Comparison of ENCODE assay signal across 23 cellular contexts in genomic region chr21:14688412-14688811, GRCh38.
DNase-seq lines count a peak whose midpoint lies in the region; ATAC-seq and TF ChIP-seq lines count a peak whose summit lies in the region.
"Had no signal": no experiment of that assay in that cellular context is flagged by ENCODE, and none has a peak within 500 bp of the region (broad histone marks: within the 10 kb centered on the region; RNA-seq: fewer than 3 reads in every experiment).

No MANE protein-coding gene starts in this region.

- H3K27ac ChIP-seq in aorta (ENCODE audit: low read depth in 1 of 2, low read length in 2 of 2) = no peak overlapping the region
- H3K27ac ChIP-seq: epithelial cell of prostate, transverse colon had no signal

- ATAC-seq in GM19463 (IDR thresholded peaks at IDR 0.05; ENCODE audit: unreplicated experiment) = peak; percentile 26
- peak; percentile 25 for ATAC-seq in HG03103 (IDR thresholded peaks at IDR 0.05; ENCODE audit: low read depth, unreplicated experiment)
- no peak for ATAC-seq in memory B cell (ENCODE audit: low read depth)
- no peak for ATAC-seq in aorta (ENCODE audit: low FRiP score)
- ATAC-seq in HG03108 (IDR thresholded peaks at IDR 0.05; ENCODE audit: unreplicated experiment) = no peak
- ATAC-seq: activated CD4-positive, alpha-beta T cell treated with anti-CD3 and anti-CD28 coated beads for 36 hours; natural killer cell had no signal

- in situ Hi-C loops in GM13976 (cut with MboI; ENCODE audit: low sequenced_read_pairs, unreplicated experiment) = no loop called here

- 89 to 95% methylated on average over 3 of the region's 3 CpGs for WGBS in aorta, 2 donors

- intact Hi-C loops in activated CD4-positive, alpha-beta T cell treated with anti-CD3 and anti-CD28 coated beads, Interleukin-2, amount 10 ng/mL, durations not matched to agents 24 days and 14 days (cut with micrococcal nuclease) = loop anchor here (5.0 kb wide), 1 partner anchor 34 kb away; no protein-coding TSS in a partner anchor
- intact Hi-C loops in aorta (cut with DNase I) = no loop called here

- peaks cover 26% of the 10 kb centered on the region for H3K4me1 Mint-ChIP-seq in memory B cell
- H3K4me1 Mint-ChIP-seq in activated CD4-positive, alpha-beta T cell treated with anti-CD3 and anti-CD28 coated beads, Interleukin-2, amount 10 ng/mL, durations not matched to agents 24 days and 14 days = peaks cover 45% of the 10 kb centered on the region

- DNase-seq in GM13976 (ENCODE audit: low spot score) = peak; percentile 12
- DNase-seq in memory B cell (ENCODE audit: low spot score in 2 of 2) = no peak
- no peak for DNase-seq in activated CD4-positive, alpha-beta T cell treated with anti-CD3 and anti-CD28 coated beads, Interleukin-2, amount 10 ng/mL, durations not matched to agents 24 days and 14 days
- DNase-seq in NK-92 (lab: John Stamatoyannopoulos, UW; ENCODE audit: unreplicated experiment) = no peak
- no peak for DNase-seq in aorta
- DNase-seq: activated CD4-positive, alpha-beta T cell treated with anti-CD3 and anti-CD28 coated beads for 36 hours; activated naive CD4-positive, alpha-beta T cell treated with anti-CD3 and anti-CD28 coated beads, Interleukin-2, amount 50 U/mL, for 16 hours; activated T-cell treated with anti-CD3 and anti-CD28 coated beads, Interleukin-2, amount 50 U/mL, for 72 hours; CD4-positive, alpha-beta T cell; DMS153; KBM-7; natural killer cell; NCI-H1436; OCI-M1; retina; stimulated activated CD4-positive, alpha-beta T cell treated with anti-CD3 and anti-CD28 coated beads, Interleukin-4, amount 100 ng/mL, for 1 hour; stomach; transverse colon had no signal

- H3K4me1 ChIP-seq in aorta (ENCODE audit: control insufficient read depth in 1 of 2, insufficient read depth in 2 of 2, low read length in 2 of 2) = no peaks in the 10 kb centered on the region
- H3K4me1 ChIP-seq: transverse colon had no signal

- no peak for TF ChIP-seq CTCF in GM13976 (IDR thresholded peaks at IDR 0.05; ENCODE audit: borderline replicate concordance, control extremely low read depth, extremely low read depth, insufficient read depth, missing control alignments)

- no peaks in the 10 kb centered on the region for H3K9me3 Mint-ChIP-seq in memory B cell
- H3K9me3 Mint-ChIP-seq in activated CD4-positive, alpha-beta T cell treated with anti-CD3 and anti-CD28 coated beads, Interleukin-2, amount 10 ng/mL, durations not matched to agents 24 days and 14 days = peaks cover 23% of the 10 kb centered on the region
- H3K9me3 Mint-ChIP-seq: CD4-positive, alpha-beta T cell; central memory CD8-positive, alpha-beta T cell; natural killer cell had no signal

- H3K27me3 Mint-ChIP-seq in memory B cell = no peaks in the 10 kb centered on the region
- H3K27me3 Mint-ChIP-seq in activated CD4-positive, alpha-beta T cell treated with anti-CD3 and anti-CD28 coated beads, Interleukin-2, amount 10 ng/mL, durations not matched to agents 24 days and 14 days = no peaks in the 10 kb centered on the region
- H3K27me3 Mint-ChIP-seq: activated CD4-positive, alpha-beta T cell treated with anti-CD3 and anti-CD28 coated beads for 36 hours; CD4-positive, alpha-beta T cell; central memory CD8-positive, alpha-beta T cell had no signal

- H3K4me3 ChIP-seq in aorta (ENCODE audit: low read length in 2 of 2) = no peak overlapping the region
- H3K4me3 ChIP-seq: stomach, transverse colon had no signal

- peaks cover 2% of the 10 kb centered on the region for H3K36me3 Mint-ChIP-seq in memory B cell
- peaks cover 4% of the 10 kb centered on the region for H3K36me3 Mint-ChIP-seq in activated CD4-positive, alpha-beta T cell treated with anti-CD3 and anti-CD28 coated beads, Interleukin-2, amount 10 ng/mL, durations not matched to agents 24 days and 14 days (ENCODE audit: low read depth)
- H3K36me3 Mint-ChIP-seq: natural killer cell had no signal

- no peaks in the 10 kb centered on the region for H3K36me3 ChIP-seq in aorta (ENCODE audit: control insufficient read depth in 1 of 2, insufficient read depth in 2 of 2, low read length in 1 of 2)
- H3K36me3 ChIP-seq: stomach, transverse colon had no signal

- H3K9me3 ChIP-seq in aorta (ENCODE audit: control insufficient read depth, low read length) = no peaks in the 10 kb centered on the region
- H3K9me3 ChIP-seq: stomach, transverse colon had no signal

- no peak overlapping the region for H3K4me3 Mint-ChIP-seq in memory B cell
- no peak overlapping the region for H3K4me3 Mint-ChIP-seq in activated CD4-positive, alpha-beta T cell treated with anti-CD3 and anti-CD28 coated beads, Interleukin-2, amount 10 ng/mL, durations not matched to agents 24 days and 14 days
- H3K4me3 Mint-ChIP-seq: activated CD4-positive, alpha-beta T cell treated with anti-CD3 and anti-CD28 coated beads for 36 hours; activated T-cell treated with anti-CD3 and anti-CD28 coated beads, Interleukin-2, amount 50 U/mL, for 72 hours; CD4-positive, alpha-beta T cell; central memory CD8-positive, alpha-beta T cell; natural killer cell had no signal

- H3K27ac Mint-ChIP-seq in memory B cell = peak overlapping the region; percentile 85
- H3K27ac Mint-ChIP-seq in activated CD4-positive, alpha-beta T cell treated with anti-CD3 and anti-CD28 coated beads, Interleukin-2, amount 10 ng/mL, durations not matched to agents 24 days and 14 days = no peak overlapping the region
- H3K27ac Mint-ChIP-seq: activated CD4-positive, alpha-beta T cell treated with anti-CD3 and anti-CD28 coated beads for 36 hours; CD4-positive, alpha-beta T cell; natural killer cell had no signal

- no peaks in the 10 kb centered on the region for H3K27me3 ChIP-seq in aorta (ENCODE audit: control insufficient read depth in 1 of 2, insufficient read depth in 2 of 2, low read length in 1 of 2)
- H3K27me3 ChIP-seq: stomach, transverse colon had no signal

Comparison
In these comparisons a context has a peak if more than half of its experiments do, and no peak if none do; other contexts are left out.
1. ATAC-seq: peak in GM19463 (single experiment) and HG03103 (single experiment); none in memory B cell (single experiment), aorta (single experiment) and HG03108 (single experiment).